22 cellular contexts compared by ENCODE assay signal in genomic region chr2:134327367-134327766, GRCh38.
DNase-seq lines count a peak whose midpoint lies in the region; ATAC-seq, FAIRE-seq and TF ChIP-seq lines count a peak whose summit lies in the region.
"Had no signal": no experiment of that assay in that cellular context is flagged by ENCODE, and none has a peak within 500 bp of the region (broad histone marks: within the 10 kb centered on the region; RNA-seq: fewer than 3 reads in every experiment).

No MANE protein-coding gene starts in this region.

- peaks cover 5% of the 10 kb centered on the region; the same call in 2 of the 3 replicates for H3K9me3 Mint-ChIP-seq in GM23338
- H3K9me3 Mint-ChIP-seq in CD4-positive, alpha-beta memory T cell = peaks cover 0 to 4% (median 0%) of the 10 kb centered on the region in 8 donors
- peaks cover 6% of the 10 kb centered on the region for H3K9me3 Mint-ChIP-seq in activated naive CD8-positive, alpha-beta T cell treated with anti-CD3 and anti-CD28 coated beads for 36 hours
- H3K9me3 Mint-ChIP-seq: T-cell had no signal

- no peak overlapping the region for H3K9ac ChIP-seq in mammary epithelial cell (ENCODE audit: insufficient read depth, low read length)

- in situ Hi-C loops in mammary epithelial cell (cut with MboI; ENCODE audit: low sequenced_read_pairs in 2 of 2) = no loop called here

- intact Hi-C loops in mammary epithelial cell (cut with micrococcal nuclease) = no loop called here
- intact Hi-C loops in CD4-positive, alpha-beta memory T cell (cut with micrococcal nuclease) = no loop called here

- no peaks in the 10 kb centered on the region for H3F3A ChIP-seq in GM23338 (replicated peaks; ENCODE audit: low read depth)

- ATAC-seq in A549 (no peak), GM23338 (no peak), HG02571 (IDR thresholded peaks at IDR 0.05; ENCODE audit: unreplicated experiment) (no peak)
- ATAC-seq: T-cell had no signal

- CTCF ChIA-PET in A549 (lab: Yijun Ruan, JAX) = interaction anchor here (1.1 kb wide), 1 partner anchor 53 kb away, joined by 3 read pairs; no protein-coding TSS in a partner anchor
- CTCF ChIA-PET in mammary epithelial cell (lab: Charles Lee; ENCODE audit: low non-redundant PET) = no interaction called here
- CTCF ChIA-PET in CD4-positive, alpha-beta memory T cell (lab: Charles Lee; ENCODE audit: partially characterized antibody) = interaction anchor here (1.4 kb wide), 1 partner anchor 65 kb away, joined by 3 read pairs; no protein-coding TSS in a partner anchor

- H3K27me3 ChIP-seq in GM23338 (ENCODE audit: insufficient read depth) (no peaks in the 10 kb centered on the region), mammary epithelial cell (ENCODE audit: insufficient read depth, low read length) (no peaks in the 10 kb centered on the region)
- no peaks in the 10 kb centered on the region for H3K27me3 ChIP-seq in CD4-positive, alpha-beta memory T cell (ENCODE audit: insufficient read depth, low read length)
- H3K27me3 ChIP-seq: neutrophil, vagina had no signal

- H3K27ac Mint-ChIP-seq in GM23338 = peak overlapping the region; percentile 37; the same call in 1 of the 2 replicates
- H3K27ac Mint-ChIP-seq in CD4-positive, alpha-beta memory T cell = peak overlapping the region in 2 of 7 donors; percentile 25 to 33
- H3K27ac Mint-ChIP-seq in activated naive CD8-positive, alpha-beta T cell treated with anti-CD3 and anti-CD28 coated beads for 36 hours = no peak overlapping the region
- H3K27ac Mint-ChIP-seq: T-cell had no signal

- no peak overlapping the region for H3K4me3 Mint-ChIP-seq in GM23338
- no peak overlapping the region for H3K4me3 Mint-ChIP-seq in CD4-positive, alpha-beta memory T cell
- no peak overlapping the region for H3K4me3 Mint-ChIP-seq in activated naive CD8-positive, alpha-beta T cell treated with anti-CD3 and anti-CD28 coated beads for 36 hours
- H3K4me3 Mint-ChIP-seq: CD4-positive, CD25-positive, alpha-beta regulatory T cell; T-cell had no signal

- H3K27ac ChIP-seq in A549 (no peak overlapping the region), GM23338 (ENCODE audit: low read depth) (no peak overlapping the region), mammary epithelial cell (ENCODE audit: insufficient read depth, low read depth, low read length) (no peak overlapping the region)
- H3K27ac ChIP-seq in CD4-positive, alpha-beta memory T cell (ENCODE audit: low read depth, low read length) = no peak overlapping the region
- H3K27ac ChIP-seq: left ventricle myocardium inferior, neutrophil, vagina had no signal

- H3K4me1 ChIP-seq in A549 (no peaks in the 10 kb centered on the region), GM23338 (ENCODE audit: insufficient read depth) (no peaks in the 10 kb centered on the region), mammary epithelial cell (ENCODE audit: insufficient read depth, low read length) (no peaks in the 10 kb centered on the region)
- H3K4me1 ChIP-seq in CD4-positive, alpha-beta memory T cell (ENCODE audit: insufficient read depth, low read length) = peaks cover 47% of the 10 kb centered on the region

- TF ChIP-seq EP300 in A549 (IDR thresholded peaks at IDR 0.05) = no peak

- dilution Hi-C loops in mammary epithelial cell (cut with HindIII; ENCODE audit: low sequenced_read_pairs) = no loop called here

- POLR2A ChIA-PET in A549 (lab: Yijun Ruan, JAX) = no interaction called here
- POLR2A ChIA-PET in CD4-positive, alpha-beta memory T cell (lab: Charles Lee; ENCODE audit: partially characterized antibody) = no interaction called here

- no peaks in the 10 kb centered on the region for H3K36me3 ChIP-seq in GM23338 (ENCODE audit: insufficient read depth)
- H3K36me3 ChIP-seq in mammary epithelial cell (ENCODE audit: insufficient read depth, low read length) = no peaks in the 10 kb centered on the region
- H3K36me3 ChIP-seq in CD4-positive, alpha-beta memory T cell (ENCODE audit: insufficient read depth, low read length) = no peaks in the 10 kb centered on the region
- H3K36me3 ChIP-seq: left ventricle myocardium inferior, neutrophil, vagina had no signal

- H3K4me3 ChIP-seq in A549 (no peak overlapping the region), GM23338 (no peak overlapping the region), mammary epithelial cell (replicated peaks in 1 of 3; ENCODE audit: insufficient read depth in 1 of 3, low read depth in 2 of 3, low read length in 3 of 3) (no peak overlapping the region), foreskin fibroblast (ENCODE audit: low read depth in 1 of 2, low read length in 2 of 2) (no peak overlapping the region)
- H3K4me3 ChIP-seq in CD4-positive, alpha-beta memory T cell (ENCODE audit: low read length in 2 of 2) = no peak overlapping the region
- H3K4me3 ChIP-seq: left ventricle myocardium inferior, vagina had no signal

- H2AFZ ChIP-seq in GM23338 (no peak overlapping the region), mammary epithelial cell (ENCODE audit: low read depth, low read length) (no peak overlapping the region)

- TF ChIP-seq RAD21 in A549 (conservative IDR thresholded peaks at IDR 0.05 in 1 of 2, IDR thresholded peaks at IDR 0.05 in 1 of 2) = no peak

- no peaks in the 10 kb centered on the region for H3K79me2 ChIP-seq in GM23338 (replicated peaks; ENCODE audit: insufficient read depth)
- no peaks in the 10 kb centered on the region for H3K79me2 ChIP-seq in mammary epithelial cell (ENCODE audit: insufficient read depth, low read length)

- DNase-seq in A549 (ENCODE audit: low read depth in 1 of 2, low spot score in 1 of 2) (no peak), GM23338 (ENCODE audit: low spot score) (no peak), mammary epithelial cell (peak; percentile 45), foreskin fibroblast (peak; percentile 59 to 79)
- no peak for DNase-seq in CD4-positive, alpha-beta memory T cell
- DNase-seq in activated CD4-positive, alpha-beta T cell treated with anti-CD3 and anti-CD28 coated beads, Interleukin-2, amount 50 U/mL, for 4 hours = no peak
- no peak for DNase-seq in activated naive CD8-positive, alpha-beta T cell treated with anti-CD3 and anti-CD28 coated beads for 36 hours
- DNase-seq: activated CD4-positive, alpha-beta T cell treated with anti-CD3 and anti-CD28 coated beads, Interleukin-2, amount 50 U/mL, for 1 hour; activated CD8-positive, alpha-beta memory T cell treated with anti-CD3 and anti-CD28 coated beads, Interleukin-2, amount 50 U/mL, for 48 hours; activated gamma-delta T cell; anterior cingulate cortex; CD4-positive, CD25-positive, alpha-beta regulatory T cell; cerebellar nuclear complex; left ventricle myocardium inferior; NCI-H1105; NCI-H526 treated with DMSO at 0.1 percent for 48 hours; retina; SHP77 treated with DMSO at 0.1 percent for 48 hours; T-cell had no signal

- no peak for FAIRE-seq in A549 (lab: Jason Lieb, UNC)

- BruUV-seq in mammary epithelial cell (replicated peaks; lab: Mats Ljungman, UMichigan) = no TSS peak

- no peaks in the 10 kb centered on the region for H3K9me3 ChIP-seq in A549
- peaks cover 12% of the 10 kb centered on the region for H3K9me3 ChIP-seq in mammary epithelial cell (replicated peaks; ENCODE audit: insufficient read depth, low read length)
- H3K9me3 ChIP-seq in CD4-positive, alpha-beta memory T cell (ENCODE audit: control insufficient read depth in 1 of 2, low read length in 2 of 2) = no peaks in the 10 kb centered on the region
- H3K9me3 ChIP-seq: left ventricle myocardium inferior, neutrophil, vagina had no signal

- H4K20me1 ChIP-seq in GM23338 (replicated peaks; ENCODE audit: insufficient read depth) (peaks cover 5% of the 10 kb centered on the region; the same call in 1 of the 2 replicates), mammary epithelial cell (ENCODE audit: insufficient read depth, low read length) (no peaks in the 10 kb centered on the region)

- no peak for TF ChIP-seq POLR2A in A549 (IDR thresholded peaks at IDR 0.05; ENCODE audit: low read length)

- H3K36me3 Mint-ChIP-seq in GM23338 (ENCODE audit: low read depth) = peaks cover 9% of the 10 kb centered on the region
- peaks cover 44 to 50% of the 10 kb centered on the region in 2 donors for H3K36me3 Mint-ChIP-seq in CD4-positive, alpha-beta memory T cell
- H3K36me3 Mint-ChIP-seq in activated naive CD8-positive, alpha-beta T cell treated with anti-CD3 and anti-CD28 coated beads for 36 hours = peaks cover 39% of the 10 kb centered on the region

- H3K4me2 ChIP-seq in A549 = no peak overlapping the region
- H3K4me2 ChIP-seq in GM23338 = no peak overlapping the region
- no peak overlapping the region for H3K4me2 ChIP-seq in mammary epithelial cell (ENCODE audit: insufficient read depth, low read depth, low read length)

- H3K27me3 Mint-ChIP-seq in GM23338 (ENCODE audit: insufficient read depth, low read depth, poor library complexity) = peaks cover 3% of the 10 kb centered on the region
- H3K27me3 Mint-ChIP-seq in CD4-positive, alpha-beta memory T cell = no peaks in the 10 kb centered on the region
- no peaks in the 10 kb centered on the region for H3K27me3 Mint-ChIP-seq in activated naive CD8-positive, alpha-beta T cell treated with anti-CD3 and anti-CD28 coated beads for 36 hours
- H3K27me3 Mint-ChIP-seq: CD4-positive, CD25-positive, alpha-beta regulatory T cell; T-cell had no signal

- no peak for TF ChIP-seq CTCF in A549 (IDR thresholded peaks at IDR 0.05)
- TF ChIP-seq CTCF in GM23338 (conservative IDR thresholded peaks at IDR 0.05; ENCODE audit: low read depth in 2 of 2) = no peak
- no peak for TF ChIP-seq CTCF in mammary epithelial cell (conservative IDR thresholded peaks at IDR 0.05 in 1 of 2, IDR thresholded peaks at IDR 0.05 in 1 of 2; ENCODE audit: extremely low read depth in 1 of 2, insufficient read depth in 1 of 2, low read depth in 1 of 2, low read length in 2 of 2)
- TF ChIP-seq CTCF in foreskin fibroblast (IDR thresholded peaks at IDR 0.05; ENCODE audit: low read depth, low read length) = no peak

- no peaks in the 10 kb centered on the region for H3K9me2 ChIP-seq in GM23338 (ENCODE audit: insufficient read depth)

- H3K4me1 Mint-ChIP-seq in GM23338 = no peaks in the 10 kb centered on the region
- H3K4me1 Mint-ChIP-seq in CD4-positive, alpha-beta memory T cell = peaks cover 20 to 67% (median 49%) of the 10 kb centered on the region in 4 donors
- H3K4me1 Mint-ChIP-seq in activated naive CD8-positive, alpha-beta T cell treated with anti-CD3 and anti-CD28 coated beads for 36 hours = peaks cover 24% of the 10 kb centered on the region

- 81% methylated on average over 2 of the region's 2 CpGs for WGBS in A549 (ENCODE audit: missing lambda C conversion rate)
- 100% methylated on average over 2 of the region's 2 CpGs for WGBS in mammary epithelial cell (ENCODE audit: low coverage, missing lambda C conversion rate)

TF ChIP-seq in A549, 52 proteins besides CTCF, POLR2A, EP300 and RAD21:
- TF ChIP-seq RCOR1 (IDR thresholded peaks at IDR 0.05; ENCODE audit: low read depth, low read length) = no peak
- TF ChIP-seq CEBPB (IDR thresholded peaks at IDR 0.05) = peak; percentile 76 to 80; a peak in 3 of 4 replicates
TF ChIP-seq in A549: peak in this region for 1.

TF ChIP-seq in GM23338, 12 proteins besides CTCF, POLR2A, EP300 and RAD21 (continues in another document):
- TF ChIP-seq EZH2 (IDR thresholded peaks at IDR 0.05; ENCODE audit: low read depth, unreplicated experiment) = no peak

Comparison
In these comparisons a context has a peak if more than half of its experiments do, and no peak if none do; other contexts are left out.
1. DNase-seq: peak in mammary epithelial cell (single experiment) and foreskin fibroblast (2 of 2); none in A549 (0 of 2), GM23338 (single experiment), CD4-positive, alpha-beta memory T cell (0 of 5), activated CD4-positive, alpha-beta T cell treated with anti-CD3 and anti-CD28 coated beads, Interleukin-2, amount 50 U/mL, for 4 hours (0 of 2) and activated naive CD8-positive, alpha-beta T cell treated with anti-CD3 and anti-CD28 coated beads for 36 hours (single experiment).